In the genomic region with DNA sequence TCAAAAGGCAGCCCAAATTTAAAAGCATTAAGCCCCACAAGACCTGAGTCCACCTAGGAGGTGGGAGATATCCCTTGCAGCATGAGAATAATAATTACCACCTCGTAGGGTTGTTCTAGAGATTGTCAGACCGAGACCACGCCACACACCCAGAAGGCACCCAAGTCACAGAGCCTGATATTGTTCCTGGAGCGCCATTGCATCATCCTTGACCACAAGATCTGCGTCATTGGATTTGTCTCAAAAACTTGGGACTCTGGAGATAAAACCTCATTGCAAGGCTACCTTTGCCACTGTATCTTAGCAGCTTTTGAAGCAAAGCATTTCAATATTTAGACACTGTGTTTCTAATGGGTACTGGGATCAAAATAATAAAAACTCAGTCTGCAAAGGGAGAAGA, we compare ENCODE assay signal across 8 cellular contexts. TPM values are rescaled to one million over a fixed set of nuclear protein-coding genes. Genes with fewer than 3 reads are reported as not detected.
A peak's percentile ranks its signal among the peaks of the same experiment; 100 is the strongest.
DNase-seq lines count a peak whose midpoint lies in the region; ATAC-seq and TF ChIP-seq lines count a peak whose summit lies in the region.

No MANE protein-coding gene starts in this region.

- ATAC-seq in activated T-cell treated with anti-CD3 and anti-CD28 coated beads, Interleukin-2, amount 50 U/mL, for 72 hours (replicated peaks in 1 of 2): no peak

- TF ChIP-seq CTCF in type B pancreatic cell (conservative IDR thresholded peaks at IDR 0.05): no peak

- DNase-seq in activated T-cell treated with anti-CD3 and anti-CD28 coated beads, Interleukin-2, amount 50 U/mL, for 72 hours: no peak
- DNase-seq in activated T-cell treated with anti-CD3 and anti-CD28 coated beads, Interleukin-2, amount 50 U/mL, for 1 hour: no peak
- DNase-seq in SK-MEL-5 (ENCODE audit: low read depth, low spot score): peak; percentile 94
- DNase-seq in epithelial cell of prostate (ENCODE audit: low read depth, low spot score): no peak
- no peak for DNase-seq in type B pancreatic cell (ENCODE audit: extremely low spot score, unreplicated experiment)
- DNase-seq in epidermal melanocyte (ENCODE audit: insufficient read length, low spot score): no peak
- DNase-seq in NCI-H187 (lab: John Stamatoyannopoulos, UW): no peak
- DNase-seq in NCI-H146 treated with DMSO at 0.1 percent for 48 hours (lab: John Stamatoyannopoulos, UW; ENCODE audit: unreplicated experiment): no peak

- H3K36me3 Mint-ChIP-seq in activated T-cell treated with anti-CD3 and anti-CD28 coated beads, Interleukin-2, amount 50 U/mL, for 72 hours (ENCODE audit: insufficient read depth in 2 of 2): peaks cover 0 to 7% of the 10 kb centered on the region in 2 donors
- no peaks in the 10 kb centered on the region for H3K36me3 Mint-ChIP-seq in type B pancreatic cell

- peak overlapping the region; percentile 99 for H3K27ac Mint-ChIP-seq in activated T-cell treated with anti-CD3 and anti-CD28 coated beads, Interleukin-2, amount 50 U/mL, for 72 hours
- peak overlapping the region; percentile 83 for H3K27ac Mint-ChIP-seq in type B pancreatic cell

- H3K4me3 Mint-ChIP-seq in activated T-cell treated with anti-CD3 and anti-CD28 coated beads, Interleukin-2, amount 50 U/mL, for 72 hours: peak overlapping the region; percentile 93 to 97
- no peak overlapping the region for H3K4me3 Mint-ChIP-seq in type B pancreatic cell

- peak overlapping the region; percentile 99 for H3K27ac ChIP-seq in epithelial cell of prostate

- peaks cover 1 to 9% of the 10 kb centered on the region in 2 donors for H3K9me3 Mint-ChIP-seq in activated T-cell treated with anti-CD3 and anti-CD28 coated beads, Interleukin-2, amount 50 U/mL, for 72 hours
- no peaks in the 10 kb centered on the region for H3K9me3 Mint-ChIP-seq in type B pancreatic cell

- H3K4me1 Mint-ChIP-seq in activated T-cell treated with anti-CD3 and anti-CD28 coated beads, Interleukin-2, amount 50 U/mL, for 72 hours (ENCODE audit: low read depth): peaks cover 75% of the 10 kb centered on the region
- H3K4me1 Mint-ChIP-seq in type B pancreatic cell (ENCODE audit: unreplicated experiment): peaks cover 5% of the 10 kb centered on the region

- in situ Hi-C loops in SK-MEL-5 (cut with HindIII; ENCODE audit: low pct_unique_long_range_greater_than_20kb, low sequenced_read_pairs): no loop called here

- H3K27me3 Mint-ChIP-seq in activated T-cell treated with anti-CD3 and anti-CD28 coated beads, Interleukin-2, amount 50 U/mL, for 72 hours (ENCODE audit: low read depth): no peaks in the 10 kb centered on the region
- H3K27me3 Mint-ChIP-seq in type B pancreatic cell: peaks cover 6% of the 10 kb centered on the region

RNA-seq across cellular contexts. Expression of a gene that starts 29.4 kb away (rescaled TPM):
- total RNA-seq in activated T-cell treated with anti-CD3 and anti-CD28 coated beads, Interleukin-2, amount 50 U/mL, for 72 hours: 100 to 1,000 TPM; 317 to 370 TPM
- total RNA-seq in SK-MEL-5 (2014; rRNA removed; shearing (Covaris generic)): 216 and 235 TPM in 2 replicates
- polyA plus RNA-seq in SK-MEL-5 (2015; cell fraction: cytosol; rRNA removed): 130 and 163 TPM in 2 replicates
- 118 and 121 TPM in 2 replicates for polyA plus RNA-seq in SK-MEL-5 (2015; cell fraction: nucleus; rRNA removed)
- total RNA-seq in type B pancreatic cell (ENCODE audit: low replicate concordance): 99.8 TPM in 2 replicates
